In genomic region chr3:2024037-2024436, GRCh38 we compare ENCODE assay signal across 2 cellular contexts.
TF ChIP-seq lines count a peak whose summit lies in the region.

No MANE protein-coding gene starts in this region.

TF ChIP-seq in GM23338, 12 proteins besides CTCF, POLR2A, EP300 and RAD21 (continued from another document):
- TF ChIP-seq STAT1 (IDR thresholded peaks at IDR 0.05; ENCODE audit: unreplicated experiment) (no peak), ZNF331 (CRISPR knock-in tag; IDR thresholded peaks at IDR 0.05; ENCODE audit: low read depth) (no peak)
- TF ChIP-seq, protein P1, sequence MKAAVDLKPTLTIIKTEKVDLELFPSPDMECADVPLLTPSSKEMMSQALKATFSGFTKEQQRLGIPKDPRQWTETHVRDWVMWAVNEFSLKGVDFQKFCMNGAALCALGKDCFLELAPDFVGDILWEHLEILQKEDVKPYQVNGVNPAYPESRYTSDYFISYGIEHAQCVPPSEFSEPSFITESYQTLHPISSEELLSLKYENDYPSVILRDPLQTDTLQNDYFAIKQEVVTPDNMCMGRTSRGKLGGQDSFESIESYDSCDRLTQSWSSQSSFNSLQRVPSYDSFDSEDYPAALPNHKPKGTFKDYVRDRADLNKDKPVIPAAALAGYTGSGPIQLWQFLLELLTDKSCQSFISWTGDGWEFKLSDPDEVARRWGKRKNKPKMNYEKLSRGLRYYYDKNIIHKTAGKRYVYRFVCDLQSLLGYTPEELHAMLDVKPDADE (IDR thresholded peaks at IDR 0.05) = no peak

TF ChIP-seq in WTC11, 78 proteins besides CTCF, POLR2A, EP300 and RAD21 (continued from another document):
- TF ChIP-seq ARID4B (CRISPR knock-in tag; IDR thresholded peaks at IDR 0.05; ENCODE audit: borderline replicate concordance) = no peak
- TF ChIP-seq, protein P2, sequence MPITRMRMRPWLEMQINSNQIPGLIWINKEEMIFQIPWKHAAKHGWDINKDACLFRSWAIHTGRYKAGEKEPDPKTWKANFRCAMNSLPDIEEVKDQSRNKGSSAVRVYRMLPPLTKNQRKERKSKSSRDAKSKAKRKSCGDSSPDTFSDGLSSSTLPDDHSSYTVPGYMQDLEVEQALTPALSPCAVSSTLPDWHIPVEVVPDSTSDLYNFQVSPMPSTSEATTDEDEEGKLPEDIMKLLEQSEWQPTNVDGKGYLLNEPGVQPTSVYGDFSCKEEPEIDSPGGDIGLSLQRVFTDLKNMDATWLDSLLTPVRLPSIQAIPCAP (CRISPR knock-in tag; IDR thresholded peaks at IDR 0.05) = no peak
- no peak for TF ChIP-seq SP1 (CRISPR knock-in tag; conservative IDR thresholded peaks at IDR 0.05)
- TF ChIP-seq GTF2I (CRISPR knock-in tag; conservative IDR thresholded peaks at IDR 0.05) = no peak
- no peak for TF ChIP-seq NR1H2 (CRISPR knock-in tag; IDR thresholded peaks at IDR 0.05)
- TF ChIP-seq ATF1 (CRISPR knock-in tag; IDR thresholded peaks at IDR 0.05) = no peak
- TF ChIP-seq, protein P3, sequence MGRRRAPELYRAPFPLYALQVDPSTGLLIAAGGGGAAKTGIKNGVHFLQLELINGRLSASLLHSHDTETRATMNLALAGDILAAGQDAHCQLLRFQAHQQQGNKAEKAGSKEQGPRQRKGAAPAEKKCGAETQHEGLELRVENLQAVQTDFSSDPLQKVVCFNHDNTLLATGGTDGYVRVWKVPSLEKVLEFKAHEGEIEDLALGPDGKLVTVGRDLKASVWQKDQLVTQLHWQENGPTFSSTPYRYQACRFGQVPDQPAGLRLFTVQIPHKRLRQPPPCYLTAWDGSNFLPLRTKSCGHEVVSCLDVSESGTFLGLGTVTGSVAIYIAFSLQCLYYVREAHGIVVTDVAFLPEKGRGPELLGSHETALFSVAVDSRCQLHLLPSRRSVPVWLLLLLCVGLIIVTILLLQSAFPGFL (CRISPR knock-in tag; IDR thresholded peaks at IDR 0.05; ENCODE audit: borderline replicate concordance) = no peak
- no peak for TF ChIP-seq NFATC4 (CRISPR knock-in tag; IDR thresholded peaks at IDR 0.05)
- no peak for TF ChIP-seq ZNF121 (CRISPR knock-in tag; IDR thresholded peaks at IDR 0.05)
- TF ChIP-seq GRHL2 (CRISPR knock-in tag; IDR thresholded peaks at IDR 0.05; ENCODE audit: insufficient replicate concordance, severe bottlenecking) = no peak
- TF ChIP-seq ZNF416 (CRISPR knock-in tag; IDR thresholded peaks at IDR 0.05) = no peak
- no peak for TF ChIP-seq E2F4 (CRISPR knock-in tag; IDR thresholded peaks at IDR 0.05; ENCODE audit: borderline replicate concordance, low read depth)
- no peak for TF ChIP-seq SMAD3 (CRISPR knock-in tag; IDR thresholded peaks at IDR 0.05; ENCODE audit: borderline replicate concordance)
- no peak for TF ChIP-seq HMGA2 (CRISPR knock-in tag; IDR thresholded peaks at IDR 0.05)
- TF ChIP-seq MAX (CRISPR knock-in tag; IDR thresholded peaks at IDR 0.05) = no peak
- TF ChIP-seq, protein P4, sequence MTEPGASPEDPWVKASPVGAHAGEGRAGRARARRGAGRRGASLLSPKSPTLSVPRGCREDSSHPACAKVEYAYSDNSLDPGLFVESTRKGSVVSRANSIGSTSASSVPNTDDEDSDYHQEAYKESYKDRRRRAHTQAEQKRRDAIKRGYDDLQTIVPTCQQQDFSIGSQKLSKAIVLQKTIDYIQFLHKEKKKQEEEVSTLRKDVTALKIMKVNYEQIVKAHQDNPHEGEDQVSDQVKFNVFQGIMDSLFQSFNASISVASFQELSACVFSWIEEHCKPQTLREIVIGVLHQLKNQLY (CRISPR knock-in tag; IDR thresholded peaks at IDR 0.05) = no peak
